In the genomic region with DNA sequence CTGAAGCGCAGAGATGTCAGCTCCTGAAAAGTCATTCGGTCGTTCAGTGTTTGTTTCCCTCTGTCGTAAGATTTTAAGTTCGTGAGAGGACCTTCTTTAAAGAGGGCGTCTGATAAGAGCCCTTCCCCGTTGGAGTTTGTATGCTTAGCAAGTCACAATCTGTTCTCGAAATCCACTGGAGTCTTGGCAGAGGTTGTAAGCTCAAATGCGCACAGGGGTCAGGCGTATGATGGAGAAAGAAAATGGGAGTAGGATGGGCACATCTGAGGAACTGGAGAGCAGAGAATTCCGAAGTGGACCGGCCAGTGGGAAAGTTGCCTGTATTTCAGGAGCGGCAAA, we compare ENCODE assay signal across 8 cellular contexts. TPM values are rescaled to one million over a fixed set of nuclear protein-coding genes. Genes with fewer than 3 reads are reported as not detected.
DNase-seq lines count a peak whose midpoint lies in the region; ATAC-seq, FAIRE-seq and TF ChIP-seq lines count a peak whose summit lies in the region.

No MANE protein-coding gene starts in this region.

- no peak for TF ChIP-seq EP300 in K562 (IDR thresholded peaks at IDR 0.05; ENCODE audit: low read length)

- no peaks in the 10 kb centered on the region for H3K9me1 ChIP-seq in K562 (ENCODE audit: control insufficient read depth, insufficient read depth, low read length)

- no peaks in the 10 kb centered on the region for H3K27me3 ChIP-seq in MM.1S (replicated peaks; ENCODE audit: insufficient read depth, low read length)
- H3K27me3 ChIP-seq in K562 (ENCODE audit: control insufficient read depth in 2 of 2, insufficient read depth in 2 of 2, low read length in 2 of 2): no peaks in the 10 kb centered on the region

- CTCF ChIA-PET in K562 (lab: Yijun Ruan, JAX; ENCODE audit: low intra/inter-chr PET ratio): no interaction called here

- H3K9ac ChIP-seq in MM.1S (ENCODE audit: low read length) (peak overlapping the region; percentile 78), K562 (ENCODE audit: insufficient read depth in 1 of 2, low read depth in 2 of 2, low read length in 2 of 2) (peak overlapping the region; percentile 69 to 94; a peak in 3 of 4 replicates)

- peak overlapping the region; percentile 91; the same call in 1 of the 2 replicates for H3K27ac ChIP-seq in MM.1S (ENCODE audit: low read length)
- H3K27ac ChIP-seq in K562 (ENCODE audit: extremely low read depth, low read depth, low read length): peak overlapping the region; percentile 89

- H3F3A ChIP-seq in MM.1S (ENCODE audit: insufficient read depth, low read length): no peaks in the 10 kb centered on the region

- no peaks in the 10 kb centered on the region for H3K9me3 ChIP-seq in MM.1S (replicated peaks; ENCODE audit: insufficient read depth, low read length)
- H3K9me3 ChIP-seq in K562 (replicated peaks; ENCODE audit: control insufficient read depth, insufficient read depth, low read depth, low read length): peaks cover 7% of the 10 kb centered on the region; the same call in 1 of the 2 replicates

- no peak for TF ChIP-seq RAD21 in K562 (CRISPR knock-in tag; conservative IDR thresholded peaks at IDR 0.05 in 1 of 2, IDR thresholded peaks at IDR 0.05 in 1 of 2)

- H4K20me1 ChIP-seq in MM.1S (ENCODE audit: insufficient read depth, low read length) (no peaks in the 10 kb centered on the region), K562 (replicated peaks; ENCODE audit: control insufficient read depth, insufficient read depth, low read length) (no peaks in the 10 kb centered on the region)

- no peak for TF ChIP-seq POLR2A in K562 (conservative IDR thresholded peaks at IDR 0.05)

- H3K4me3 ChIP-seq in MM.1S (ENCODE audit: low read length) (peak overlapping the region; percentile 79), K562 (peak overlapping the region; percentile 69)

- H3K36me3 Mint-ChIP-seq in stimulated activated effector memory CD8-positive, alpha-beta T cell treated with anti-CD3 and anti-CD28 coated beads, Interleukin-12 subunit alpha, Interleukin-12 subunit beta, amount 100 ng/mL, for 72 hours: peaks cover 14% of the 10 kb centered on the region

- H3K4me3 Mint-ChIP-seq in stimulated activated effector memory CD8-positive, alpha-beta T cell treated with anti-CD3 and anti-CD28 coated beads, Interleukin-12 subunit alpha, Interleukin-12 subunit beta, amount 100 ng/mL, for 72 hours: peak overlapping the region; percentile 96

- H3K27ac Mint-ChIP-seq in stimulated activated effector memory CD8-positive, alpha-beta T cell treated with anti-CD3 and anti-CD28 coated beads, Interleukin-12 subunit alpha, Interleukin-12 subunit beta, amount 100 ng/mL, for 72 hours: peak overlapping the region; percentile 90

- H3K4me1 ChIP-seq in MM.1S (ENCODE audit: low read length) (peaks cover 9% of the 10 kb centered on the region; the same call in 1 of the 2 replicates), K562 (replicated peaks in 1 of 2; ENCODE audit: control insufficient read depth in 2 of 2, insufficient read depth in 2 of 2, low read length in 2 of 2) (no peaks in the 10 kb centered on the region; a peak in 1 of 5 replicates)

- BruUV-seq in K562 (replicated peaks; lab: Mats Ljungman, UMichigan): no TSS peak

- peak overlapping the region; percentile 81 for H3K4me2 ChIP-seq in MM.1S (ENCODE audit: low read depth, low read length)
- peak overlapping the region; percentile 92 for H3K4me2 ChIP-seq in K562 (ENCODE audit: insufficient read depth, low read length)

- no peaks in the 10 kb centered on the region for H3K9me3 Mint-ChIP-seq in stimulated activated effector memory CD8-positive, alpha-beta T cell treated with anti-CD3 and anti-CD28 coated beads, Interleukin-12 subunit alpha, Interleukin-12 subunit beta, amount 100 ng/mL, for 72 hours

- peaks cover 23% of the 10 kb centered on the region for H3K79me2 ChIP-seq in MM.1S (ENCODE audit: low read length)
- peaks cover 11% of the 10 kb centered on the region; the same call in 2 of the 3 replicates for H3K79me2 ChIP-seq in K562 (ENCODE audit: control insufficient read depth, insufficient read depth, low read length)

- no peaks in the 10 kb centered on the region for H3K9me2 ChIP-seq in MM.1S (replicated peaks; ENCODE audit: insufficient read depth, low read length)

- H3K4me1 Mint-ChIP-seq in stimulated activated effector memory CD8-positive, alpha-beta T cell treated with anti-CD3 and anti-CD28 coated beads, Interleukin-12 subunit alpha, Interleukin-12 subunit beta, amount 100 ng/mL, for 72 hours: peaks cover 8% of the 10 kb centered on the region

- H3K36me3 ChIP-seq in MM.1S (replicated peaks; ENCODE audit: insufficient read depth, low read length): no peaks in the 10 kb centered on the region
- peaks cover 5% of the 10 kb centered on the region; the same call in 2 of the 3 replicates for H3K36me3 ChIP-seq in K562 (ENCODE audit: control insufficient read depth, insufficient read depth, low read length)

- peak overlapping the region; percentile 86 for H2AFZ ChIP-seq in MM.1S (ENCODE audit: low read length)
- peak overlapping the region; percentile 96 for H2AFZ ChIP-seq in K562 (ENCODE audit: low read depth, low read length)

- no peak for FAIRE-seq in K562 (lab: Jason Lieb, UNC)

- TF ChIP-seq CTCF in MM.1S (IDR thresholded peaks at IDR 0.05; ENCODE audit: low read length) (no peak), K562 (IDR thresholded peaks at IDR 0.05 in 2 of 3, conservative IDR thresholded peaks at IDR 0.05 in 1 of 3; ENCODE audit: insufficient read depth in 2 of 3, low read depth in 1 of 3, low read length in 3 of 3) (no peak)

- peak; percentile 39 for DNase-seq in GM03348 (ENCODE audit: low spot score)
- peak; percentile 28 for DNase-seq in MM.1S
- peak; percentile 9 to 55 (median 18) for DNase-seq in K562 (ENCODE audit: extremely low read depth in 1 of 4, low spot score in 3 of 4)
- peak; percentile 32 for DNase-seq in iris pigment epithelial cell (ENCODE audit: low read depth)
- no peak for DNase-seq in stimulated activated effector memory CD8-positive, alpha-beta T cell treated with anti-CD3 and anti-CD28 coated beads, Interleukin-12 subunit alpha, Interleukin-12 subunit beta, amount 100 ng/mL, for 72 hours (ENCODE audit: low spot score in 2 of 2)
- no peak for DNase-seq in stimulated activated CD4-positive, alpha-beta T cell treated with anti-CD3 and anti-CD28 coated beads, Interleukin-4, amount 100 ng/mL, for 1 hour
- no peak for DNase-seq in activated CD4-positive, CD25-positive, alpha-beta regulatory T cell treated with anti-CD3 and anti-CD28 coated beads, Interleukin-2, amount 50 U/mL, for 72 hours

- ATAC-seq in GM21723 (IDR thresholded peaks at IDR 0.05; ENCODE audit: unreplicated experiment): peak; percentile 17
- peak; percentile 44 for ATAC-seq in K562
- ATAC-seq in stimulated activated effector memory CD8-positive, alpha-beta T cell treated with anti-CD3 and anti-CD28 coated beads, Interleukin-12 subunit alpha, Interleukin-12 subunit beta, amount 100 ng/mL, for 72 hours: peak; percentile 43

- intact Hi-C loops in K562 (cut with micrococcal nuclease): no loop called here

- WGBS in K562 (ENCODE audit: insufficient coverage, low coverage, missing lambda C conversion rate): 5% methylated on average over 13 of the region's 13 CpGs

- POLR2A ChIA-PET in K562 (lab: Yijun Ruan, JAX): interaction anchor here (1.2 to 1.3 kb wide), 3 partner anchors 19 to 465 kb away, joined by 3 to 4 read pairs (median 4); partner anchors contain the start of gene DTWD2

- in situ Hi-C loops in K562 (cut with MboI): no loop called here

TF ChIP-seq in K562, 482 proteins besides CTCF, POLR2A, EP300 and RAD21:
- TF ChIP-seq PHB2 (IDR thresholded peaks at IDR 0.05; ENCODE audit: low read depth): no peak
- TF ChIP-seq RCOR1 (IDR thresholded peaks at IDR 0.05; ENCODE audit: borderline replicate concordance in 1 of 2, low read depth in 2 of 2, low read length in 2 of 2): peak in 1 of 2 experiments; percentile 2; a peak in 1 of 4 replicates
- TF ChIP-seq HIVEP1 (CRISPR knock-in tag; IDR thresholded peaks at IDR 0.05): no peak
- peak; percentile 10; the same call in 1 of the 2 replicates for TF ChIP-seq HDAC2 (IDR thresholded peaks at IDR 0.05)
- peak; percentile 26 for TF ChIP-seq TBP (optimal IDR thresholded peaks at IDR 0.05; ENCODE audit: low read depth, low read length)
- TF ChIP-seq CREB1 (IDR thresholded peaks at IDR 0.05): no peak
- TF ChIP-seq CREB1 (CRISPR knock-in tag; IDR thresholded peaks at IDR 0.05): 0 out of 2 replicates have a peak, but pooled peaks have one; percentile 4
TF ChIP-seq in K562: peak in this region for 4.

RNA-seq across cellular contexts. Expression of gene HSD17B4, which starts 0.7 kb away (rescaled TPM):
- total RNA-seq in K562 (2011; cell fraction: chromatin; rRNA removed; ENCODE audit: low replicate concordance): 60.9 and 67.5 TPM in 2 replicates
- total RNA-seq in K562 (2011; cell fraction: nucleolus; rRNA removed): 23.5 and 28.4 TPM in 2 replicates
- 32.8 and 46.1 TPM in 2 replicates for total RNA-seq in K562 (2011; cell fraction: nucleoplasm; rRNA removed)
- 82.1 and 120 TPM in 2 replicates for total RNA-seq in K562 (2014; rRNA removed)
- total RNA-seq in K562 (2014; rRNA removed; fragmentation: Illumina TruSeq; extraction: Trizol): 108 and 110 TPM in 2 replicates
- 91.4 and 94.6 TPM in 2 replicates for total RNA-seq in K562 (2015; rRNA removed; fragmentation: Illumina TruSeq; extraction: Trizol)
- 109 and 114 TPM in 2 replicates for total RNA-seq in K562 (2021)
- polyA plus RNA-seq in K562 (2011; rRNA removed): 157 and 187 TPM in 2 replicates
- 64.0 and 120 TPM in 2 replicates for polyA plus RNA-seq in K562 (2011; cell fraction: cytosol; rRNA removed)
- 85.1 and 121 TPM in 2 replicates for polyA plus RNA-seq in K562 (2011; cell fraction: nucleus; rRNA removed)
- polyA plus RNA-seq in K562 (2012): 93.3 and 132 TPM in 2 replicates
- 95.4 and 119 TPM in 2 replicates for polyA plus RNA-seq in K562 (2014; fragmentation: Illumina TruSeq; extraction: Trizol)
- polyA plus RNA-seq in K562 (2014; fragmentation: Nextera tagmentation; extraction: Ambion mirVana): 10 to 100 TPM; 50.6 to 60.9 TPM
- polyA plus RNA-seq in K562 (2014; rRNA removed): 72.5 and 76.2 TPM in 2 replicates
- 200 and 211 TPM in 2 replicates for polyA minus RNA-seq in K562 (2011; rRNA and poly(A)+ RNA removed)
- polyA minus RNA-seq in K562 (2011; cell fraction: cytosol; rRNA and poly(A)+ RNA removed): 69.9 and 88.9 TPM in 2 replicates
- 47.1 and 79.5 TPM in 2 replicates for polyA minus RNA-seq in K562 (2011; cell fraction: nucleus; rRNA and poly(A)+ RNA removed)

Comparison
In these comparisons a context has a peak if more than half of its experiments do, and no peak if none do; other contexts are left out.
1. DNase-seq: peak in GM03348 (single experiment), MM.1S (single experiment), K562 (4 of 4) and iris pigment epithelial cell (single experiment); none in stimulated activated effector memory CD8-positive, alpha-beta T cell treated with anti-CD3 and anti-CD28 coated beads, Interleukin-12 subunit alpha, Interleukin-12 subunit beta, amount 100 ng/mL, for 72 hours (0 of 2), stimulated activated CD4-positive, alpha-beta T cell treated with anti-CD3 and anti-CD28 coated beads, Interleukin-4, amount 100 ng/mL, for 1 hour (single experiment) and activated CD4-positive, CD25-positive, alpha-beta regulatory T cell treated with anti-CD3 and anti-CD28 coated beads, Interleukin-2, amount 50 U/mL, for 72 hours (single experiment).
2. Peak in every context shown above with its lines, with median percentiles within 50 percentile points of each other: ATAC-seq.